Comparison of ENCODE assay signal across 26 cellular contexts in the genomic region with DNA sequence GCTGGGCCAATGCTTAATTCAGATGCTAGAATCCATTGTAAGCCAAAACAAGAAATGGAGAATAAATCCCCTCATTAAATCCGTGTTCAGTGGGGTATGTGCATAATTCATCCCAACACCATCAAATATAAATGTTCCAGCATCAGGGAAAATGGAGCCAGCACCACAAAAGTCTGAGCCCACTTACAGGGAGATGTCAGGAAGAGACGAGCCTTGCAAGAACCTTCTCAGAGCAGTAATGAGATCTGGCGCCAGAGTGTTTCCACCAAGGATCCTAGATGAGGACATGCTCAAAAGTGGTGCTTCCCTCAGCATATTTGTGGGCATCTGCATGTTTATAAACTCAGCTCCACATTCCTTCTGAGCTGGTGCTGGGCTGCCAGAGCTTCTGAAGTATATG.
"Had no signal": no experiment of that assay in that cellular context is flagged by ENCODE, and none has a peak within 500 bp of the region (broad histone marks: within the 10 kb centered on the region; RNA-seq: fewer than 3 reads in every experiment).

No MANE protein-coding gene starts in this region.

- H3K9ac ChIP-seq: neural progenitor cell, parathyroid adenoma had no signal

- H3K9me3 ChIP-seq: ovary, psoas muscle, right lobe of liver, sigmoid colon, suprapubic skin, testis, tibial artery, transverse colon, upper lobe of right lung, vagina had no signal

- H3K4me3 ChIP-seq: neural progenitor cell, ovary, psoas muscle, right lobe of liver, sigmoid colon, suprapubic skin, testis, tibial artery, transverse colon, upper lobe of right lung, vagina had no signal

- FAIRE-seq: small intestine had no signal

- ATAC-seq: naive thymus-derived CD4-positive, alpha-beta T cell; natural killer cell; psoas muscle; right cardiac atrium; right lobe of liver; stimulated activated memory B cell treated with anti-CD40 and anti-IgM and Interleukin-4, amounts not matched to agents 10 μg/mL and 1 μg/mL and 100 μg/mL, for 72 hours; stimulated activated naive CD8-positive, alpha-beta T cell treated with anti-CD3 and anti-CD28 coated beads, Interleukin-15, amount 100 ng/mL, for 72 hours; stimulated activated naive CD8-positive, alpha-beta T cell treated with anti-CD3 and anti-CD28 coated beads, Interleukin-15, Interleukin-2, amounts not matched to agents 100 U/mL and 50 U/mL, for 24 hours; upper lobe of right lung had no signal

- DNase-seq: naive thymus-derived CD4-positive, alpha-beta T cell; natural killer cell; occipital lobe; ovary; psoas muscle; right cardiac atrium; right lobe of liver; sigmoid colon; small intestine; stimulated activated CD4-positive, alpha-beta T cell treated with anti-CD3 and anti-CD28 coated beads, Interleukin-15, amount 100 ng/mL, for 24 hours; stimulated activated CD4-positive, alpha-beta T cell treated with anti-CD3 and anti-CD28 coated beads, Interleukin-4, amount 100 ng/mL, for 1 hour; stimulated activated CD4-positive, alpha-beta T cell treated with anti-CD3 and anti-CD28 coated beads, Interleukin-4, amount 100 ng/mL, for 4 hours; stimulated activated CD8-positive, alpha-beta memory T cell treated with anti-CD3 and anti-CD28 coated beads, Interleukin-4, amount 100 ng/mL, for 48 hours; stimulated activated naive CD4-positive, alpha-beta T cell; stimulated activated naive CD8-positive, alpha-beta T cell treated with anti-CD3 and anti-CD28 coated beads, Interleukin-15, amount 100 ng/mL, for 72 hours; stimulated activated naive CD8-positive, alpha-beta T cell treated with anti-CD3 and anti-CD28 coated beads, Interleukin-15, Interleukin-2, amounts not matched to agents 100 U/mL and 50 U/mL, for 24 hours; substantia nigra; testis; tibial artery; transverse colon; upper lobe of right lung had no signal

- H3K27ac ChIP-seq: neural progenitor cell, ovary, parathyroid adenoma, psoas muscle, right lobe of liver, sigmoid colon, suprapubic skin, testis, tibial artery, transverse colon, upper lobe of right lung, vagina had no signal

- H3K36me3 ChIP-seq: neural progenitor cell, ovary, right lobe of liver, sigmoid colon, suprapubic skin, tibial artery, transverse colon, upper lobe of right lung, vagina had no signal
